In the genomic region with DNA sequence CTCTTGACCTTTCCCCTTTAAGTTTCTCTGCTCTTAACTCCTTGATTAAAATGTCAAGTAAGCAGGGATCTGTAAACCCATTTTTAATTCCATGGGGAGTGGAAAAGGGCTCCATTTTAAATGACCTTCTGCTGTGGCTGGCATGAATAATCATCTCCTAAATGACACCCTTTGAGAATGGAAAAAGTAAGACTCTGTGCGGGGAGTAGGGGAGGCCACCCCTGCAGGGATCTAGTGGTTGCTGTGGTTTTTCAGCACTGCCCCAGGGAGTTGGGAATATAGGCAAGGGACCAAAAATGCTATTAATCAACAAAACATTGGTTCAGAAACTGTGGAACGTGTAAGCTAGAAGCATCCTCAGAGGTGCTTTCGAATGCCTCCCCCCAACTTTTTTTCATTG, we compare ENCODE assay signal across 18 cellular contexts. TPM values are rescaled to one million over a fixed set of nuclear protein-coding genes. Genes with fewer than 3 reads are reported as not detected.
DNase-seq lines count a peak whose midpoint lies in the region; ATAC-seq and TF ChIP-seq lines count a peak whose summit lies in the region.
"Had no signal": no experiment of that assay in that cellular context is flagged by ENCODE, and none has a peak within 500 bp of the region (broad histone marks: within the 10 kb centered on the region; RNA-seq: fewer than 3 reads in every experiment).

No MANE protein-coding gene starts in this region.

- H3K27ac ChIP-seq in OCI-LY7 (ENCODE audit: low read depth, low read length, poor library complexity, severe bottlenecking) (peak overlapping the region; percentile 36), smooth muscle cell (ENCODE audit: low read depth) (peak overlapping the region; percentile 69)
- H3K27ac ChIP-seq: VCaP had no signal

- no peaks in the 10 kb centered on the region for H3K9me2 ChIP-seq in OCI-LY7 (ENCODE audit: insufficient read depth, low read length)

- H3K9ac ChIP-seq in smooth muscle cell (ENCODE audit: low read depth): peak overlapping the region; percentile 38

- H3K27me3 ChIP-seq in smooth muscle cell (ENCODE audit: low read depth) (no peaks in the 10 kb centered on the region), HAP-1 (ENCODE audit: low read depth) (peaks cover 2% of the 10 kb centered on the region; the same call in 1 of the 2 replicates)

- H3K36me3 ChIP-seq in OCI-LY7 (ENCODE audit: insufficient read depth, low read length): no peaks in the 10 kb centered on the region
- H3K36me3 ChIP-seq in smooth muscle cell (ENCODE audit: low read depth): no peaks in the 10 kb centered on the region
- no peaks in the 10 kb centered on the region for H3K36me3 ChIP-seq in HAP-1 (replicated peaks)

- no peak overlapping the region for H3K4me3 ChIP-seq in OCI-LY7 (ENCODE audit: low read depth, low read length, poor library complexity, severe bottlenecking)
- no peak overlapping the region for H3K4me3 ChIP-seq in smooth muscle cell
- H3K4me3 ChIP-seq in HAP-1: no peak overlapping the region

- H3F3A ChIP-seq in smooth muscle cell (ENCODE audit: low read depth): no peaks in the 10 kb centered on the region

- H3K9me3 Mint-ChIP-seq in brain: peaks cover 0 to 9% (median 0%) of the 10 kb centered on the region in 5 experiments
- H3K9me3 Mint-ChIP-seq: activated naive CD4-positive, alpha-beta T cell treated with anti-CD3 and anti-CD28 coated beads for 36 hours; HFFc6 had no signal

- peaks cover 13% of the 10 kb centered on the region for H3K4me1 Mint-ChIP-seq in brain

- WGBS in smooth muscle cell (ENCODE audit: low lambda C conversion rate): 56% methylated on average over 3 of the region's 3 CpGs

- intact Hi-C loops in OCI-LY7 (cut with micrococcal nuclease; ENCODE audit: unreplicated experiment): no loop called here

- H3K27ac Mint-ChIP-seq in brain: peak overlapping the region in 3 of 5 experiments; percentile 2 to 72 (median 22)
- H3K27ac Mint-ChIP-seq: activated naive CD4-positive, alpha-beta T cell treated with anti-CD3 and anti-CD28 coated beads for 36 hours had no signal

- H2AFZ ChIP-seq in OCI-LY7 (ENCODE audit: low read length): peak overlapping the region; percentile 95
- H2AFZ ChIP-seq in smooth muscle cell (ENCODE audit: low read depth): no peak overlapping the region

- H3K4me2 ChIP-seq in OCI-LY7 (ENCODE audit: low read length) (peak overlapping the region; percentile 40), smooth muscle cell (no peak overlapping the region)

- H3K27me3 Mint-ChIP-seq in brain: no peaks in the 10 kb centered on the region

- no TSS peak for BruUV-seq in OCI-LY7 (replicated peaks; lab: Mats Ljungman, UMichigan)

- DNase-seq in GM13977 (ENCODE audit: low spot score) (peak; percentile 27), OCI-LY7 (ENCODE audit: low spot score) (no peak), smooth muscle cell (lab: John Stamatoyannopoulos, UW; ENCODE audit: unreplicated experiment) (no peak), ACHN (no peak), NCI-H524 treated with DMSO at 0.1 percent for 48 hours (lab: John Stamatoyannopoulos, UW) (no peak), HAP-1 (ENCODE audit: low spot score in 2 of 2) (no peak)
- DNase-seq: activated CD4-positive, alpha-beta T cell treated with anti-CD3 and anti-CD28 coated beads, Interleukin-2, amount 50 U/mL, for 4 hours; activated naive CD4-positive, alpha-beta T cell treated with anti-CD3 and anti-CD28 coated beads for 36 hours; activated T-cell treated with anti-CD3 and anti-CD28 coated beads for 4 hours; COR-L47; NCI-H1417; NCI-H774; PC-3; stimulated activated CD4-positive, alpha-beta T cell treated with anti-CD3 and anti-CD28 coated beads, Interleukin-4, amount 100 ng/mL, for 1 hour had no signal

- CTCF ChIA-PET in OCI-LY7 (lab: Charles Lee; ENCODE audit: unreplicated experiment): no interaction called here

- H3K9me3 ChIP-seq in OCI-LY7 (ENCODE audit: low read length) (no peaks in the 10 kb centered on the region), smooth muscle cell (replicated peaks; ENCODE audit: low read depth) (no peaks in the 10 kb centered on the region), HAP-1 (no peaks in the 10 kb centered on the region)

- peaks cover 65% of the 10 kb centered on the region for H3K4me1 ChIP-seq in OCI-LY7 (ENCODE audit: insufficient read depth, low read length, poor library complexity, severe bottlenecking)
- H3K4me1 ChIP-seq in smooth muscle cell (ENCODE audit: low read depth): no peaks in the 10 kb centered on the region
- no peaks in the 10 kb centered on the region for H3K4me1 ChIP-seq in HAP-1

- H3K36me3 Mint-ChIP-seq in brain: no peaks in the 10 kb centered on the region

- POLR2A ChIA-PET in OCI-LY7 (lab: Charles Lee): no interaction called here

- H3K4me3 Mint-ChIP-seq in brain: peak overlapping the region in 1 of 5 experiments; percentile 45
- H3K4me3 Mint-ChIP-seq: activated naive CD4-positive, alpha-beta T cell treated with anti-CD3 and anti-CD28 coated beads for 36 hours; HFFc6 had no signal

- in situ Hi-C loops in GM13977 (cut with MboI; ENCODE audit: low pct_unique_long_range_greater_than_20kb, low sequenced_read_pairs, unreplicated experiment) (no loop called here), ACHN (cut with HindIII; ENCODE audit: low pct_ligation_motif_present, low pct_unique_long_range_greater_than_20kb, low sequenced_read_pairs) (no loop called here), HAP-1 (cut with MboI; ENCODE audit: low sequenced_read_pairs) (no loop called here)

- H4K20me1 ChIP-seq in OCI-LY7 (ENCODE audit: insufficient read depth, low read length) (no peaks in the 10 kb centered on the region), smooth muscle cell (ENCODE audit: low read depth) (no peaks in the 10 kb centered on the region)

- no peak for ATAC-seq in HG02970 (IDR thresholded peaks at IDR 0.05; ENCODE audit: low FRiP score, unreplicated experiment)
- ATAC-seq: PC-3 had no signal

- TF ChIP-seq CTCF in GM13977 (IDR thresholded peaks at IDR 0.05; ENCODE audit: extremely low read depth, insufficient read depth, missing control alignments) (no peak), OCI-LY7 (conservative IDR thresholded peaks at IDR 0.05; ENCODE audit: low read length) (no peak), brain (conservative IDR thresholded peaks at IDR 0.05) (no peak), smooth muscle cell (IDR thresholded peaks at IDR 0.05; ENCODE audit: borderline replicate concordance, insufficient read depth, poor library complexity, severe bottlenecking) (no peak)

- H3K79me2 ChIP-seq in OCI-LY7 (ENCODE audit: insufficient read depth, low read depth, low read length) (no peaks in the 10 kb centered on the region), smooth muscle cell (ENCODE audit: low read depth) (no peaks in the 10 kb centered on the region)

RNA-seq across cellular contexts. Expression of a gene that starts 30.0 kb away (rescaled TPM):
- 0.13 and 0.19 TPM in 2 replicates for total RNA-seq in OCI-LY7 (2014; rRNA removed; shearing (Covaris generic))
- total RNA-seq in OCI-LY7 (2022) (0.08 and 0.11 TPM in 2 replicates), smooth muscle cell (9.6 and 11.2 TPM in 2 replicates)
- polyA plus RNA-seq in brain (ENCODE audit: insufficient read depth, low read depth, low replicate concordance) (0.97 TPM), smooth muscle cell (7.8 and 11.0 TPM in 2 replicates)

RNA-seq across cellular contexts. Expression of a gene that starts 31.4 kb away (rescaled TPM):
- total RNA-seq in OCI-LY7 (2014; rRNA removed; shearing (Covaris generic)): 152 and 276 TPM in 2 replicates
- total RNA-seq in OCI-LY7 (2022) (284 and 286 TPM in 2 replicates), smooth muscle cell (399 and 436 TPM in 2 replicates)
- polyA plus RNA-seq in brain (ENCODE audit: insufficient read depth, low read depth, low replicate concordance) (374 TPM), smooth muscle cell (435 and 457 TPM in 2 replicates)
